8 cellular contexts compared by ENCODE assay signal in genomic region chr19:37654525-37654832, GRCh38. TPM values are rescaled to one million over a fixed set of nuclear protein-coding genes. Genes with fewer than 3 reads are reported as not detected.
DNase-seq lines count a peak whose midpoint lies in the region; ATAC-seq and TF ChIP-seq lines count a peak whose summit lies in the region.

No MANE protein-coding gene starts in this region.

- in situ Hi-C loops in Caki2 (cut with HindIII; ENCODE audit: low pct_unique_long_range_greater_than_20kb, low sequenced_read_pairs) = no loop called here

- no peaks in the 10 kb centered on the region for H4K20me1 ChIP-seq in osteoblast (ENCODE audit: insufficient read depth, low read length)

- H3K27me3 Mint-ChIP-seq in T-helper 1 cell treated with Interleukin-12 subunit alpha and Interleukin-12 subunit beta and Interleukin-4 antibody, amounts not matched to agents 30 μg/mL and 1 μg/mL, for 36 hours (ENCODE audit: low read depth) = no peaks in the 10 kb centered on the region

- TF ChIP-seq CTCF in osteoblast (IDR thresholded peaks at IDR 0.05; ENCODE audit: extremely low read depth, low read depth, low read length) = no peak

- H3K4me1 ChIP-seq in osteoblast (ENCODE audit: insufficient read depth, low read length) = peaks cover 15% of the 10 kb centered on the region

- no peaks in the 10 kb centered on the region for H3K9me3 ChIP-seq in osteoblast (ENCODE audit: low read depth, low read length)

- peaks cover 25% of the 10 kb centered on the region for H3K4me1 Mint-ChIP-seq in T-helper 1 cell treated with Interleukin-12 subunit alpha and Interleukin-12 subunit beta and Interleukin-4 antibody, amounts not matched to agents 30 μg/mL and 1 μg/mL, for 36 hours (ENCODE audit: low read depth)

- peak overlapping the region; percentile 86 for H3K4me3 Mint-ChIP-seq in T-helper 1 cell treated with Interleukin-12 subunit alpha and Interleukin-12 subunit beta and Interleukin-4 antibody, amounts not matched to agents 30 μg/mL and 1 μg/mL, for 36 hours

- peaks cover 32% of the 10 kb centered on the region for H3K9me3 Mint-ChIP-seq in T-helper 1 cell treated with Interleukin-12 subunit alpha and Interleukin-12 subunit beta and Interleukin-4 antibody, amounts not matched to agents 30 μg/mL and 1 μg/mL, for 36 hours

- H3K27me3 ChIP-seq in osteoblast (ENCODE audit: insufficient read depth, low read length) = no peaks in the 10 kb centered on the region

- ATAC-seq in HG03565 (IDR thresholded peaks at IDR 0.05; ENCODE audit: unreplicated experiment) (peak; percentile 4), HG02763 (IDR thresholded peaks at IDR 0.05; ENCODE audit: unreplicated experiment) (no peak)

- H3K36me3 ChIP-seq in osteoblast (ENCODE audit: insufficient read depth, low read length) = peaks cover 6% of the 10 kb centered on the region

- peaks cover 32% of the 10 kb centered on the region for H3K36me3 Mint-ChIP-seq in T-helper 1 cell treated with Interleukin-12 subunit alpha and Interleukin-12 subunit beta and Interleukin-4 antibody, amounts not matched to agents 30 μg/mL and 1 μg/mL, for 36 hours (ENCODE audit: low read depth)

- H3K27ac ChIP-seq in osteoblast (ENCODE audit: low read depth, low read length) = peak overlapping the region; percentile 75

- DNase-seq in Caki2 (ENCODE audit: low read depth) = peak; percentile 58
- peak; percentile 15 for DNase-seq in fibroblast of gingiva (ENCODE audit: low read depth)
- no peak for DNase-seq in osteoblast (ENCODE audit: insufficient read length, low spot score, missing footprints)
- no peak for DNase-seq in GM19238 (ENCODE audit: insufficient read length, low spot score)
- DNase-seq in T-helper 9 cell = no peak

- peak overlapping the region; percentile 83 for H3K4me3 ChIP-seq in osteoblast (ENCODE audit: insufficient read depth, low read length)

- peak overlapping the region; percentile 99 for H2AFZ ChIP-seq in osteoblast (ENCODE audit: low read length)

- peak overlapping the region; percentile 95 for H3K27ac Mint-ChIP-seq in T-helper 1 cell treated with Interleukin-12 subunit alpha and Interleukin-12 subunit beta and Interleukin-4 antibody, amounts not matched to agents 30 μg/mL and 1 μg/mL, for 36 hours

- peak overlapping the region; percentile 98 for H3K4me2 ChIP-seq in osteoblast (ENCODE audit: insufficient read depth, low read length)

- H3K79me2 ChIP-seq in osteoblast (ENCODE audit: insufficient read depth, low read length) = peaks cover 54% of the 10 kb centered on the region

RNA-seq across cellular contexts. Expression of gene ZFP30, which starts 0.8 kb away (rescaled TPM):
- total RNA-seq in Caki2 (2014; rRNA removed; shearing (Covaris generic); ENCODE audit: low replicate concordance) = 19.8 and 27.6 TPM in 2 replicates
- total RNA-seq in osteoblast = 19.2 and 24.2 TPM in 2 replicates

RNA-seq across cellular contexts. Expression of gene ZNF540, which starts 59.8 kb away (rescaled TPM):
- not detected in 2 replicates for total RNA-seq in Caki2 (2014; rRNA removed; shearing (Covaris generic); ENCODE audit: low replicate concordance)
- total RNA-seq in osteoblast = 0.72 and 2.1 TPM in 2 replicates

RNA-seq across cellular contexts. Expression of gene ZNF571, which starts 59.9 kb away (rescaled TPM):
- total RNA-seq in Caki2 (2014; rRNA removed; shearing (Covaris generic); ENCODE audit: low replicate concordance) = 0.74 and 0.84 TPM in 2 replicates
- 5.6 and 6.2 TPM in 2 replicates for total RNA-seq in osteoblast

Comparison
In these comparisons a context has a peak if more than half of its experiments do, and no peak if none do; other contexts are left out.
1. DNase-seq: peak in Caki2 (single experiment) and fibroblast of gingiva (single experiment); none in osteoblast (single experiment), GM19238 (single experiment) and T-helper 9 cell (single experiment).